2 cellular contexts compared by ENCODE assay signal in the genomic region with DNA sequence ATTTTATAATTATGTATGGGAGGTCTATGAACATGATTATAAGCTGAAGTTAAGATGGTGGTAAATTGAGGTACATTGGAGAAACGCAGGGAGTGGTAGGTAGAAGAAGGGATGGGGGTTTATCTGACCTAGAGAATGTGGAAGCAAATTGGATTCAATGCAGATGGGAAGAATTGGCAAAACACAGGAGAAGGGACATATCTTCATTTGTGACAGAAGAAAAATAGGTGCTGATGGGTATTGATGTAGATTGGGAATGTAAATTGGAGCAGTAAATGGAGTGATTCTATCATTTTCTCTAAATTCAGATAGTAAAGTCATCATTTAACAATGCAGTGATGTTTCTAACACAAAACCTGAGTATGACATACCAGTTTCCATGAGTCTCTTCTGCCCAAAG.
TF ChIP-seq lines count a peak whose summit lies in the region.

No MANE protein-coding gene starts in this region.

TF ChIP-seq in A549, 52 proteins besides CTCF, POLR2A, EP300 and RAD21:
- TF ChIP-seq TP53 (CRISPR knock-in tag; IDR thresholded peaks at IDR 0.05) (no peak), MAZ (IDR thresholded peaks at IDR 0.05; ENCODE audit: borderline replicate concordance, low read depth, low read length) (no peak), NFE2L2 (conservative IDR thresholded peaks at IDR 0.05; ENCODE audit: low read length) (no peak), ZNF302 (CRISPR knock-in tag; IDR thresholded peaks at IDR 0.05) (no peak), KDM1A (IDR thresholded peaks at IDR 0.05; ENCODE audit: low read depth) (no peak), EHF (CRISPR knock-in tag; IDR thresholded peaks at IDR 0.05) (peak; percentile 71; the same call in 1 of the 2 replicates), RARB (CRISPR knock-in tag; IDR thresholded peaks at IDR 0.05) (no peak), CHD2 (IDR thresholded peaks at IDR 0.05; ENCODE audit: low read length, partially characterized antibody) (no peak), TFCP2L1 (CRISPR knock-in tag; IDR thresholded peaks at IDR 0.05) (peak; percentile 88), HEYL (CRISPR knock-in tag; IDR thresholded peaks at IDR 0.05) (0 out of 2 replicates have a peak, but pooled peaks have one; percentile 20), NR3C1 (IDR thresholded peaks at IDR 0.05) (no peak), POLR2AphosphoS2 (conservative IDR thresholded peaks at IDR 0.05; ENCODE audit: low read length) (no peak), RFX5 (IDR thresholded peaks at IDR 0.05) (no peak), FOSB (CRISPR knock-in tag; IDR thresholded peaks at IDR 0.05) (peak; percentile 87), ZSCAN20 (CRISPR knock-in tag; IDR thresholded peaks at IDR 0.05) (no peak), HOXA7 (CRISPR knock-in tag; IDR thresholded peaks at IDR 0.05) (peak; percentile 88), CBX2 (IDR thresholded peaks at IDR 0.05; ENCODE audit: borderline replicate concordance, low read depth) (no peak), HOXB13 (CRISPR knock-in tag; IDR thresholded peaks at IDR 0.05; ENCODE audit: low read depth) (no peak)
- TF ChIP-seq, protein P1, sequence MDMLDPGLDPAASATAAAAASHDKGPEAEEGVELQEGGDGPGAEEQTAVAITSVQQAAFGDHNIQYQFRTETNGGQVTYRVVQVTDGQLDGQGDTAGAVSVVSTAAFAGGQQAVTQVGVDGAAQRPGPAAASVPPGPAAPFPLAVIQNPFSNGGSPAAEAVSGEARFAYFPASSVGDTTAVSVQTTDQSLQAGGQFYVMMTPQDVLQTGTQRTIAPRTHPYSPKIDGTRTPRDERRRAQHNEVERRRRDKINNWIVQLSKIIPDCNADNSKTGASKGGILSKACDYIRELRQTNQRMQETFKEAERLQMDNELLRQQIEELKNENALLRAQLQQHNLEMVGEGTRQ (IDR thresholded peaks at IDR 0.05) = no peak
- TF ChIP-seq, protein P2, sequence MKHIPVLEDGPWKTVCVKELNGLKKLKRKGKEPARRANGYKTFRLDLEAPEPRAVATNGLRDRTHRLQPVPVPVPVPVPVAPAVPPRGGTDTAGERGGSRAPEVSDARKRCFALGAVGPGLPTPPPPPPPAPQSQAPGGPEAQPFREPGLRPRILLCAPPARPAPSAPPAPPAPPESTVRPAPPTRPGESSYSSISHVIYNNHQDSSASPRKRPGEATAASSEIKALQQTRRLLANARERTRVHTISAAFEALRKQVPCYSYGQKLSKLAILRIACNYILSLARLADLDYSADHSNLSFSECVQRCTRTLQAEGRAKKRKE (CRISPR knock-in tag; IDR thresholded peaks at IDR 0.05; ENCODE audit: low read depth) = 0 out of 2 replicates have a peak, but pooled peaks have one; percentile 54
- TF ChIP-seq, protein P3, sequence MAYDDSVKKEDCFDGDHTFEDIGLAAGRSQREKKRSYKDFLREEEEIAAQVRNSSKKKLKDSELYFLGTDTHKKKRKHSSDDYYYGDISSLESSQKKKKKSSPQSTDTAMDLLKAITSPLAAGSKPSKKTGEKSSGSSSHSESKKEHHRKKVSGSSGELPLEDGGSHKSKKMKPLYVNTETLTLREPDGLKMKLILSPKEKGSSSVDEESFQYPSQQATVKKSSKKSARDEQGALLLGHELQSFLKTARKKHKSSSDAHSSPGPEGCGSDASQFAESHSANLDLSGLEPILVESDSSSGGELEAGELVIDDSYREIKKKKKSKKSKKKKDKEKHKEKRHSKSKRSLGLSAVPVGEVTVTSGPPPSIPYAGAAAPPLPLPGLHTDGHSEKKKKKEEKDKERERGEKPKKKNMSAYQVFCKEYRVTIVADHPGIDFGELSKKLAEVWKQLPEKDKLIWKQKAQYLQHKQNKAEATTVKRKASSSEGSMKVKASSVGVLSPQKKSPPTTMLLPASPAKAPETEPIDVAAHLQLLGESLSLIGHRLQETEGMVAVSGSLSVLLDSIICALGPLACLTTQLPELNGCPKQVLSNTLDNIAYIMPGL (CRISPR knock-in tag; IDR thresholded peaks at IDR 0.05; ENCODE audit: borderline replicate concordance) = no peak

TF ChIP-seq in K562, 482 proteins besides CTCF, POLR2A, EP300 and RAD21:
- no peak for TF ChIP-seq HDAC2 (IDR thresholded peaks at IDR 0.05)
- TF ChIP-seq ZNF12 (CRISPR knock-in tag; IDR thresholded peaks at IDR 0.05) = no peak
- TF ChIP-seq, protein P4, sequence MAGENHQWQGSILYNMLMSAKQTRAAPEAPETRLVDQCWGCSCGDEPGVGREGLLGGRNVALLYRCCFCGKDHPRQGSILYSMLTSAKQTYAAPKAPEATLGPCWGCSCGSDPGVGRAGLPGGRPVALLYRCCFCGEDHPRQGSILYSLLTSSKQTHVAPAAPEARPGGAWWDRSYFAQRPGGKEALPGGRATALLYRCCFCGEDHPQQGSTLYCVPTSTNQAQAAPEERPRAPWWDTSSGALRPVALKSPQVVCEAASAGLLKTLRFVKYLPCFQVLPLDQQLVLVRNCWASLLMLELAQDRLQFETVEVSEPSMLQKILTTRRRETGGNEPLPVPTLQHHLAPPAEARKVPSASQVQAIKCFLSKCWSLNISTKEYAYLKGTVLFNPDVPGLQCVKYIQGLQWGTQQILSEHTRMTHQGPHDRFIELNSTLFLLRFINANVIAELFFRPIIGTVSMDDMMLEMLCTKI (IDR thresholded peaks at IDR 0.05; ENCODE audit: partially characterized antibody) = no peak
- no peak for TF ChIP-seq ZNF146 (CRISPR knock-in tag; IDR thresholded peaks at IDR 0.05; ENCODE audit: unreplicated experiment)
